Comparison of ENCODE assay signal across 24 cellular contexts in the genomic region with DNA sequence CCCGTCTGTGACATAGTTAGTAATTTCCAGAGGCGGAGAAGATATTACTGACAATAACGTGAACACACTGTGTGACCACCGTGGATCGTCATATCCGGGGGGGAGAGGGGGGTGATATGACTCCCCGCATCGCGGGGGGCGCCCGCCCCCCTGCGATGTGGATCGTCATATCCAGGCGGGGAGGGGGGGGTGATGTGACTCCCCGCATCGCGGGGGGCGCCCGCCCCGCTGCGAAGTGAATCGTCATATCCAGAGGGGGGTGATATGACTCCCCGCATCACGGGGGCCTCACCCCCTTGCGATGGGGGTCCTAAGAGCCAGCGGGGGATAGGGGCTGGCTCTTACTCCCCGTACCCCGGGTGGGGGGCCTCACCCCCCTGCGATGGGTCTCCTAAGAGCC. TPM values are rescaled to one million over a fixed set of nuclear protein-coding genes. Genes with fewer than 3 reads are reported as not detected.
"Had no signal": no experiment of that assay in that cellular context is flagged by ENCODE, and none has a peak within 500 bp of the region (broad histone marks: within the 10 kb centered on the region; RNA-seq: fewer than 3 reads in every experiment).

No MANE protein-coding gene starts in this region.

- DNase-seq: effector CD4-positive, alpha-beta T cell; endodermal cell; erythroblast; foreskin melanocyte; head of caudate nucleus; kidney glomerular epithelial cell; mammary epithelial cell; mucosa of descending colon; naive thymus-derived CD8-positive, alpha-beta T cell; ovary; right cardiac atrium; stimulated activated CD4-positive, alpha-beta T cell treated with anti-CD3 and anti-CD28 coated beads, Interleukin-4, amount 100 ng/mL, for 1 hour; stimulated activated CD8-positive, alpha-beta memory T cell treated with anti-CD3 and anti-CD28 coated beads, Interleukin-4, amount 100 ng/mL, for 48 hours; stimulated activated naive CD8-positive, alpha-beta T cell treated with anti-CD3 and anti-CD28 coated beads, Interleukin-15, Interleukin-2, amounts not matched to agents 100 U/mL and 50 U/mL, for 24 hours; thyroid gland; uterus had no signal

- H3K27me3 ChIP-seq: hepatocyte, ovary, suprapubic skin, thyroid gland, uterus had no signal

- FAIRE-seq: endothelial cell of umbilical vein, islet of Langerhans had no signal

- ATAC-seq: mucosa of descending colon; naive thymus-derived CD8-positive, alpha-beta T cell; right cardiac atrium; stimulated activated effector memory CD8-positive, alpha-beta T cell treated with anti-CD3 and anti-CD28 coated beads, Interleukin-12 subunit alpha, Interleukin-12 subunit beta, amount 100 ng/mL, for 72 hours; stimulated activated naive CD8-positive, alpha-beta T cell treated with anti-CD3 and anti-CD28 coated beads, Interleukin-15, Interleukin-2, amounts not matched to agents 100 U/mL and 50 U/mL, for 24 hours had no signal

- H3K4me3 ChIP-seq: coronary artery, hepatocyte, mucosa of descending colon, ovary, suprapubic skin, thyroid gland, uterus had no signal

- H3K79me2 ChIP-seq: hepatocyte had no signal

- H3K4me2 ChIP-seq: hepatocyte had no signal

- H3K36me3 ChIP-seq: ovary, suprapubic skin, thyroid gland, uterus had no signal

- H2AFZ ChIP-seq: hepatocyte had no signal

- H3K9me3 ChIP-seq: mucosa of descending colon, ovary, suprapubic skin, thyroid gland, uterus had no signal

- H3K4me1 ChIP-seq: uterus had no signal

- H3K27ac ChIP-seq: coronary artery, hepatocyte, ovary, suprapubic skin, thyroid gland, uterus had no signal

RNA-seq across cellular contexts. Expression of a gene that starts 26.2 kb away (rescaled TPM):
- total RNA-seq: progenitor cell of endocrine pancreas had no signal
- polyA plus RNA-seq: neural cell had no signal
